Comparison of ENCODE assay signal across 24 cellular contexts in the genomic region with DNA sequence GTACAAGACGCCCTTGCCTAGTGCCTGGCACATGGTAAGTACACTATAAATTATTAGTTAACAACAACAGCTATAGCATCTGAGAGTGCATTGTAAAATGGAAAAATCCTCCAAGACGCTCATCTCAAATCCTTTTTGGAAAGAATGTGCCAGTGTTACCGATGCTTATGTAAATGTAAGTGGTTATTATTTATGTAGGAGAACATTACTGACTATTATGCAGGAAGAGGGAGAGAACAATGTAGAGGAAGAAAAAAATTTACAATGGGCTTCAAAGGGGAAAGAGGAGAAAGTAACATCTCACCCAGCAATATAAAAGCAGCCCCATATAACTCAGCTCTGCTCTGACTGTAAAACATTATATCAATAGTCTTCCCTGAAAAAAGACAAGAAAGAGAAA.
DNase-seq lines count a peak whose midpoint lies in the region; ATAC-seq, FAIRE-seq and TF ChIP-seq lines count a peak whose summit lies in the region.
"Had no signal": no experiment of that assay in that cellular context is flagged by ENCODE, and none has a peak within 500 bp of the region (broad histone marks: within the 10 kb centered on the region; RNA-seq: fewer than 3 reads in every experiment).

No MANE protein-coding gene starts in this region.

- H3K9me3 ChIP-seq in naive thymus-derived CD4-positive, alpha-beta T cell (ENCODE audit: control insufficient read depth in 2 of 3, low read length in 3 of 3) = no peaks in the 10 kb centered on the region
- no peaks in the 10 kb centered on the region for H3K9me3 ChIP-seq in mucosa of descending colon
- H3K9me3 ChIP-seq: HAP-1, lower lobe of right lung, neutrophil, psoas muscle had no signal

- no peak for TF ChIP-seq CTCF in mucosa of descending colon (IDR thresholded peaks at IDR 0.05)

- H3K27ac Mint-ChIP-seq in activated CD4-positive, alpha-beta T cell treated with anti-CD3 and anti-CD28 coated beads, Interleukin-2, amount 10 ng/mL, durations not matched to agents 24 days and 14 days = peak overlapping the region; percentile 55
- H3K27ac Mint-ChIP-seq in IgD-negative memory B cell = peak overlapping the region in 2 of 3 donors; percentile 17 to 29
- peak overlapping the region; percentile 37 for H3K27ac Mint-ChIP-seq in activated T-helper 1 cell treated with anti-CD3 and anti-CD28 coated beads, Interleukin-12 subunit alpha, Interleukin-12 subunit beta, Interleukin-2, Interleukin-4 antibody, amounts not matched to agents 30 ng/mL and 10 ng/mL and 1 ng/mL, durations not matched to agents 14 hours and 24 hours and 36 hours
- H3K27ac Mint-ChIP-seq in naive thymus-derived CD4-positive, alpha-beta T cell = peak overlapping the region in 7 of 9 donors; percentile 3 to 85 (median 48)
- H3K27ac Mint-ChIP-seq: activated T-helper 2 cell treated with anti-CD3 and anti-CD28 coated beads, Interferon-gamma antibody, Interleukin-2, Interleukin-4, amounts not matched to agents 10 μg/mL and 5 μg/mL and 100 μg/mL, durations not matched to agents 14 hours and 24 hours and 36 hours had no signal

- ATAC-seq in naive thymus-derived CD4-positive, alpha-beta T cell = no peak
- ATAC-seq in mucosa of descending colon = no peak
- ATAC-seq: lower lobe of right lung, psoas muscle had no signal

- H3K27ac ChIP-seq in naive thymus-derived CD4-positive, alpha-beta T cell (ENCODE audit: low read depth, low read length) = no peak overlapping the region
- H3K27ac ChIP-seq: lower lobe of right lung, psoas muscle had no signal

- H3K27me3 Mint-ChIP-seq in activated CD4-positive, alpha-beta T cell treated with anti-CD3 and anti-CD28 coated beads, Interleukin-2, amount 10 ng/mL, durations not matched to agents 24 days and 14 days = no peaks in the 10 kb centered on the region
- peaks cover 1% of the 10 kb centered on the region for H3K27me3 Mint-ChIP-seq in IgD-negative memory B cell
- H3K27me3 Mint-ChIP-seq in activated T-helper 1 cell treated with anti-CD3 and anti-CD28 coated beads, Interleukin-12 subunit alpha, Interleukin-12 subunit beta, Interleukin-2, Interleukin-4 antibody, amounts not matched to agents 30 ng/mL and 10 ng/mL and 1 ng/mL, durations not matched to agents 14 hours and 24 hours and 36 hours (ENCODE audit: insufficient read depth) = no peaks in the 10 kb centered on the region
- no peaks in the 10 kb centered on the region for H3K27me3 Mint-ChIP-seq in naive thymus-derived CD4-positive, alpha-beta T cell

- peaks cover 2% of the 10 kb centered on the region for H3K36me3 Mint-ChIP-seq in activated CD4-positive, alpha-beta T cell treated with anti-CD3 and anti-CD28 coated beads, Interleukin-2, amount 10 ng/mL, durations not matched to agents 24 days and 14 days (ENCODE audit: low read depth)
- peaks cover 2% of the 10 kb centered on the region for H3K36me3 Mint-ChIP-seq in IgD-negative memory B cell
- H3K36me3 Mint-ChIP-seq in activated T-helper 1 cell treated with anti-CD3 and anti-CD28 coated beads, Interleukin-12 subunit alpha, Interleukin-12 subunit beta, Interleukin-2, Interleukin-4 antibody, amounts not matched to agents 30 ng/mL and 10 ng/mL and 1 ng/mL, durations not matched to agents 14 hours and 24 hours and 36 hours (ENCODE audit: low read depth) = peaks cover 19% of the 10 kb centered on the region
- peaks cover 0 to 32% (median 0%) of the 10 kb centered on the region in 5 donors for H3K36me3 Mint-ChIP-seq in naive thymus-derived CD4-positive, alpha-beta T cell

- no peaks in the 10 kb centered on the region for H3K27me3 ChIP-seq in naive thymus-derived CD4-positive, alpha-beta T cell (ENCODE audit: control insufficient read depth in 2 of 2, insufficient read depth in 2 of 2, low read length in 2 of 2)
- H3K27me3 ChIP-seq: neutrophil had no signal

- POLR2A ChIA-PET in naive thymus-derived CD4-positive, alpha-beta T cell (lab: Charles Lee) = no interaction called here

- H3K36me3 ChIP-seq in naive thymus-derived CD4-positive, alpha-beta T cell (ENCODE audit: control insufficient read depth in 2 of 3, insufficient read depth in 3 of 3, low read length in 3 of 3) = no peaks in the 10 kb centered on the region
- no peaks in the 10 kb centered on the region for H3K36me3 ChIP-seq in mucosa of descending colon (ENCODE audit: low read depth)
- H3K36me3 ChIP-seq: HAP-1, lower lobe of right lung, neutrophil had no signal

- peaks cover 8% of the 10 kb centered on the region for H3K9me3 Mint-ChIP-seq in activated CD4-positive, alpha-beta T cell treated with anti-CD3 and anti-CD28 coated beads, Interleukin-2, amount 10 ng/mL, durations not matched to agents 24 days and 14 days
- peaks cover 0 to 2% (median 0%) of the 10 kb centered on the region in 3 donors for H3K9me3 Mint-ChIP-seq in IgD-negative memory B cell
- H3K9me3 Mint-ChIP-seq in activated T-helper 1 cell treated with anti-CD3 and anti-CD28 coated beads, Interleukin-12 subunit alpha, Interleukin-12 subunit beta, Interleukin-2, Interleukin-4 antibody, amounts not matched to agents 30 ng/mL and 10 ng/mL and 1 ng/mL, durations not matched to agents 14 hours and 24 hours and 36 hours = peaks cover 6% of the 10 kb centered on the region
- H3K9me3 Mint-ChIP-seq in naive thymus-derived CD4-positive, alpha-beta T cell = peaks cover 0 to 4% (median 0%) of the 10 kb centered on the region in 11 donors
- H3K9me3 Mint-ChIP-seq: activated T-helper 2 cell treated with anti-CD3 and anti-CD28 coated beads, Interferon-gamma antibody, Interleukin-2, Interleukin-4, amounts not matched to agents 10 μg/mL and 5 μg/mL and 100 μg/mL, durations not matched to agents 14 hours and 24 hours and 36 hours had no signal

- no peak for FAIRE-seq in GM19239 (lab: Jason Lieb, UNC)
- FAIRE-seq: D721Med, kidney had no signal

- H3K4me1 Mint-ChIP-seq in activated CD4-positive, alpha-beta T cell treated with anti-CD3 and anti-CD28 coated beads, Interleukin-2, amount 10 ng/mL, durations not matched to agents 24 days and 14 days = peaks cover 84% of the 10 kb centered on the region
- H3K4me1 Mint-ChIP-seq in IgD-negative memory B cell = peaks cover 12 to 31% (median 19%) of the 10 kb centered on the region in 3 donors
- H3K4me1 Mint-ChIP-seq in activated T-helper 1 cell treated with anti-CD3 and anti-CD28 coated beads, Interleukin-12 subunit alpha, Interleukin-12 subunit beta, Interleukin-2, Interleukin-4 antibody, amounts not matched to agents 30 ng/mL and 10 ng/mL and 1 ng/mL, durations not matched to agents 14 hours and 24 hours and 36 hours (ENCODE audit: low read depth) = peaks cover 98% of the 10 kb centered on the region
- peaks cover 55 to 91% (median 82%) of the 10 kb centered on the region in 7 donors for H3K4me1 Mint-ChIP-seq in naive thymus-derived CD4-positive, alpha-beta T cell

- peaks cover 43 to 54% of the 10 kb centered on the region in 2 donors for H3K4me1 ChIP-seq in naive thymus-derived CD4-positive, alpha-beta T cell (ENCODE audit: control insufficient read depth in 2 of 2, insufficient read depth in 2 of 2, low read length in 2 of 2)
- H3K4me1 ChIP-seq in mucosa of descending colon (ENCODE audit: low read depth) = peaks cover 22% of the 10 kb centered on the region
- H3K4me1 ChIP-seq: psoas muscle had no signal

- no peak for DNase-seq in activated CD4-positive, alpha-beta T cell treated with anti-CD3 and anti-CD28 coated beads, Interleukin-2, amount 10 ng/mL, durations not matched to agents 24 days and 14 days
- DNase-seq in activated CD4-positive, alpha-beta T cell treated with anti-CD3 and anti-CD28 coated beads, Interleukin-2, amount 50 U/mL, for 1 hour = no peak
- DNase-seq in activated T-helper 1 cell treated with anti-CD3 and anti-CD28 coated beads, Interleukin-12 subunit alpha, Interleukin-12 subunit beta, Interleukin-2, Interleukin-4 antibody, amounts not matched to agents 30 ng/mL and 10 ng/mL and 1 ng/mL, durations not matched to agents 14 hours and 24 hours and 36 hours (ENCODE audit: low spot score) = no peak
- no peak for DNase-seq in naive thymus-derived CD4-positive, alpha-beta T cell
- no peak for DNase-seq in mucosa of descending colon
- no peak for DNase-seq in GM19239 (ENCODE audit: insufficient read length, low spot score)
- no peak for DNase-seq in NCI-H69 (lab: John Stamatoyannopoulos, UW)
- DNase-seq: activated CD4-positive, CD25-positive, alpha-beta regulatory T cell; AML-193; cerebellar nuclear complex; kidney; lower lobe of right lung; NCI-H1092 treated with DMSO at 0.1 percent for 48 hours; NCI-H187 treated with DMSO at 0.1 percent for 48 hours; NCI-H526 treated with DMSO at 0.1 percent for 48 hours; psoas muscle; RPMI8226; T1000; trophoblast cell had no signal

- peak overlapping the region; percentile 4 for H3K4me3 Mint-ChIP-seq in activated CD4-positive, alpha-beta T cell treated with anti-CD3 and anti-CD28 coated beads, Interleukin-2, amount 10 ng/mL, durations not matched to agents 24 days and 14 days
- H3K4me3 Mint-ChIP-seq in IgD-negative memory B cell = peak overlapping the region in 2 of 4 donors; percentile 7 to 59
- peak overlapping the region; percentile 23 for H3K4me3 Mint-ChIP-seq in activated T-helper 1 cell treated with anti-CD3 and anti-CD28 coated beads, Interleukin-12 subunit alpha, Interleukin-12 subunit beta, Interleukin-2, Interleukin-4 antibody, amounts not matched to agents 30 ng/mL and 10 ng/mL and 1 ng/mL, durations not matched to agents 14 hours and 24 hours and 36 hours
- peak overlapping the region in 7 of 10 donors; percentile 12 to 73 (median 24) for H3K4me3 Mint-ChIP-seq in naive thymus-derived CD4-positive, alpha-beta T cell

- no peak overlapping the region for H3K4me3 ChIP-seq in naive thymus-derived CD4-positive, alpha-beta T cell (ENCODE audit: low read length)
- H3K4me3 ChIP-seq in mucosa of descending colon = no peak overlapping the region
- H3K4me3 ChIP-seq: HAP-1, lower lobe of right lung, psoas muscle had no signal

- CTCF ChIA-PET in naive thymus-derived CD4-positive, alpha-beta T cell (lab: Charles Lee) = no interaction called here

- intact Hi-C loops in activated CD4-positive, alpha-beta T cell treated with anti-CD3 and anti-CD28 coated beads, Interleukin-2, amount 10 ng/mL, durations not matched to agents 24 days and 14 days (cut with micrococcal nuclease) = loop anchor here (5.0 kb wide), 2 partner anchors 154 to 259 kb away; a partner anchor contains a TSS
- intact Hi-C loops in activated T-helper 1 cell treated with anti-CD3 and anti-CD28 coated beads, Interleukin-12 subunit alpha, Interleukin-12 subunit beta, Interleukin-2, Interleukin-4 antibody, amounts not matched to agents 30 ng/mL and 10 ng/mL and 1 ng/mL, durations not matched to agents 14 hours and 24 hours and 36 hours (cut with micrococcal nuclease) = loop anchor here (1.0 to 5.0 kb wide), 2 partner anchors 10 to 124 kb away; no protein-coding TSS in a partner anchor
- intact Hi-C loops in naive thymus-derived CD4-positive, alpha-beta T cell (cut with micrococcal nuclease) = loop anchor here in 1 of 2 donors (1.0 to 10.0 kb wide), 3 partner anchors 23 to 1046 kb away; a partner anchor contains a TSS
- intact Hi-C loops in mucosa of descending colon (cut with DNase I, micrococcal nuclease) = no loop called here

Comparison
In these comparisons a context has a peak if more than half of its experiments do, and no peak if none do; other contexts are left out.
1. intact Hi-C loops: an anchor here in activated CD4-positive, alpha-beta T cell treated with anti-CD3 and anti-CD28 coated beads, Interleukin-2, amount 10 ng/mL, durations not matched to agents 24 days and 14 days (5.0 kb wide) and activated T-helper 1 cell treated with anti-CD3 and anti-CD28 coated beads, Interleukin-12 subunit alpha, Interleukin-12 subunit beta, Interleukin-2, Interleukin-4 antibody, amounts not matched to agents 30 ng/mL and 10 ng/mL and 1 ng/mL, durations not matched to agents 14 hours and 24 hours and 36 hours (1.0 to 5.0 kb wide); none called in mucosa of descending colon.